ENCODE assay signal across 27 cellular contexts in the genomic region with DNA sequence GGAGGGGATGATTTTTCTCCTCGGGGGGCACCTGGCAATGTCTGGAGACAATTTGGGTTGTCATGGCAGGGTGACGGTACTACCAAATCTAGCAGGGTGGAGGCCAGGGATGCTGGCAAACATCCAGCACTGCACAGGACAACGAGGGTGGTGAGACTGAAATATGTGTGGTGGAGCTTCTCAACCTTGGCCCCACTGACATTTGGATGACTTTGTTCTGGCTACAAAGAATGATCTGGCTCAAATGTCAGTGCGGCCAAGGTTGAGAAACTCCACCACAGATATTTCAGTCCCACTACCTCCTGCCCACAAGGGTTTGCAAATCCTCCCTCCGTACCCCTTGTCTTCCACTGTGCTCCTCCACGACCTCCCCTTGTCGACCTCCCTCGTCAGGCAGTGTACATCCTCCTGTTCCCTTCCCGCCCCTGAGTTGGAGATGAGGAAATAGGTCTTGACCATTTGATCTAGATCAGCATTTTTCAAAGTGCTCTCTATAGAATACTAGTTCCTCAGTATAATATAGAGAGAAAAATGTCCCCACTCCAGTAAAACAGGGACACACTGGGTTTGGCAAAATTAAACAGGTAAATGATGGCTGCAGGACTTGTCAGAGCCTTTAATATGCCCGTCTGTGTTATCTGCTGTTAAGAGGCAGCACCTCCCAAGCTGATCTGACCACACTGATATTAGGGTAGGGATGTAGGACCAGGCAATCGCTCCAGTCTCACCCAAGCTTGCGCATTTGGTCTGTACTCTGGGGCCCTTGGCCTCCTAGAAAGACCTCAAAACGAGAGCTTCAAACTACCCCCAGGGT. TPM values are rescaled to one million over a fixed set of nuclear protein-coding genes. Genes with fewer than 3 reads are reported as not detected.
"Had no signal": no experiment of that assay in that cellular context is flagged by ENCODE, and none has a peak within 500 bp of the region (broad histone marks: within the 10 kb centered on the region; RNA-seq: fewer than 3 reads in every experiment).

No MANE protein-coding gene starts in this region.

- DNase-seq: activated CD4-positive, alpha-beta memory T cell treated with anti-CD3 and anti-CD28 coated beads, Interleukin-2, amount 10 ng/mL, durations not matched to agents 7 days and 5 days; activated CD4-positive, alpha-beta T cell treated with anti-CD3 and anti-CD28 coated beads, Interleukin-2, amount 10 ng/mL, durations not matched to agents 24 days and 14 days; activated effector memory CD4-positive, alpha-beta T cell treated with anti-CD3 and anti-CD28 coated beads, Interleukin-2, amount 50 U/mL, for 16 hours; activated naive CD4-positive, alpha-beta T cell treated with anti-CD3 and anti-CD28 coated beads, Interleukin-2, amount 10 ng/mL, durations not matched to agents 7 days and 5 days; activated naive CD8-positive, alpha-beta T cell treated with anti-CD3 and anti-CD28 coated beads, Interleukin-2, amount 50 U/mL, for 24 hours; activated T-cell treated with anti-CD3 and anti-CD28 coated beads, Interleukin-2, amount 50 U/mL, for 72 hours; aorta; caudate nucleus; effector memory CD4-positive, alpha-beta T cell; foreskin melanocyte; glutamatergic neuron; hypothalamus; mesenchymal stem cell; mucosa of descending colon; nephron progenitor cell; stimulated activated CD4-positive, alpha-beta T cell treated with anti-CD3 and anti-CD28 coated beads, Interleukin-4, amount 100 ng/mL, for 24 hours; stimulated activated naive CD8-positive, alpha-beta T cell treated with anti-CD3 and anti-CD28 coated beads, Interleukin-15, Interleukin-2, amounts not matched to agents 100 U/mL and 50 U/mL, for 24 hours; substantia nigra; T-cell; tibial artery had no signal

- ATAC-seq: activated CD4-positive, CD25-positive, alpha-beta regulatory T cell treated with anti-CD3 and anti-CD28 coated beads, Interleukin-2, amount 50 U/mL, for 24 hours; activated naive CD8-positive, alpha-beta T cell treated with anti-CD3 and anti-CD28 coated beads, Interleukin-2, amount 50 U/mL, for 24 hours; activated T-cell treated with anti-CD3 and anti-CD28 coated beads, Interleukin-2, amount 50 U/mL, for 72 hours; esophagus mucosa; mucosa of descending colon; stimulated activated naive CD8-positive, alpha-beta T cell treated with anti-CD3 and anti-CD28 coated beads, Interleukin-15, Interleukin-2, amounts not matched to agents 100 U/mL and 50 U/mL, for 24 hours; T-cell had no signal

- H3K27me3 ChIP-seq: tibial artery had no signal

- H3K9me3 ChIP-seq: mucosa of descending colon, tibial artery had no signal

- H3K27ac ChIP-seq: parathyroid adenoma, tibial artery, VCaP had no signal

- H3K4me3 ChIP-seq: mucosa of descending colon, tibial artery had no signal

- H3K4me1 ChIP-seq: parathyroid adenoma had no signal

RNA-seq across cellular contexts. Expression of gene NECAB2, which starts 8.2 kb away (rescaled TPM):
- total RNA-seq: activated CD4-positive, alpha-beta memory T cell treated with anti-CD3 and anti-CD28 coated beads, Interleukin-2, amount 10 ng/mL, durations not matched to agents 7 days and 5 days; activated CD4-positive, alpha-beta T cell treated with anti-CD3 and anti-CD28 coated beads, Interleukin-2, amount 10 ng/mL, durations not matched to agents 24 days and 14 days; dermis microvascular lymphatic vessel endothelial cell; esophagus mucosa; lower leg skin; T-cell; ureter had no signal
- polyA plus RNA-seq: aorta had no signal
